ENCODE assay signal across 1 cellular context in genomic region chr1:27605300-27605766, GRCh38.
TF ChIP-seq lines count a peak whose summit lies in the region.

No MANE protein-coding gene starts in this region.

TF ChIP-seq in WTC11, 78 proteins besides CTCF, POLR2A, EP300 and RAD21 (continued from another document):
- TF ChIP-seq E2F1 (CRISPR knock-in tag; IDR thresholded peaks at IDR 0.05) (no peak), ETV6 (CRISPR knock-in tag; IDR thresholded peaks at IDR 0.05) (no peak), SMAD3 (CRISPR knock-in tag; IDR thresholded peaks at IDR 0.05; ENCODE audit: borderline replicate concordance) (no peak), NR2C2 (CRISPR knock-in tag; IDR thresholded peaks at IDR 0.05) (no peak), NR1H2 (CRISPR knock-in tag; IDR thresholded peaks at IDR 0.05) (no peak), ZNF671 (CRISPR knock-in tag; IDR thresholded peaks at IDR 0.05) (no peak)
